In genomic region chr11:5620606-5621521, GRCh38 we compare ENCODE assay signal across 11 cellular contexts. TPM values are rescaled to one million over a fixed set of nuclear protein-coding genes. Genes with fewer than 3 reads are reported as not detected.
A peak's percentile ranks its signal among the peaks of the same experiment; 100 is the strongest.
DNase-seq lines count a peak whose midpoint lies in the region; ATAC-seq lines count a peak whose summit lies in the region.
"Had no signal": no experiment of that assay in that cellular context is flagged by ENCODE, and none has a peak within 500 bp of the region (broad histone marks: within the 10 kb centered on the region; RNA-seq: fewer than 3 reads in every experiment).

No MANE protein-coding gene starts in this region.

- H3K4me1 Mint-ChIP-seq in activated T-cell treated with anti-CD3 and anti-CD28 coated beads, Interleukin-2, amount 50 U/mL, for 24 hours (ENCODE audit: low read depth), result peaks cover 20% of the 10 kb centered on the region

- ATAC-seq in GM21529 (IDR thresholded peaks at IDR 0.05; ENCODE audit: unreplicated experiment), result no peak

- H3K4me3 ChIP-seq in H7 (ENCODE audit: insufficient read depth, low read depth, low read length), result no peak overlapping the region
- H3K4me3 ChIP-seq in skin epidermis, result no peak overlapping the region

- no peaks in the 10 kb centered on the region for H3K27me3 Mint-ChIP-seq in activated T-cell treated with anti-CD3 and anti-CD28 coated beads, Interleukin-2, amount 50 U/mL, for 24 hours
- H3K27me3 Mint-ChIP-seq: memory B cell had no signal

- H3K27me3 ChIP-seq in H7 (ENCODE audit: control insufficient read depth, insufficient read depth, low read length), result no peaks in the 10 kb centered on the region

- no peaks in the 10 kb centered on the region for H3K36me3 ChIP-seq in H7 (replicated peaks; ENCODE audit: control insufficient read depth, insufficient read depth, low read length)

- peaks cover 2% of the 10 kb centered on the region for H3K36me3 Mint-ChIP-seq in activated T-cell treated with anti-CD3 and anti-CD28 coated beads, Interleukin-2, amount 50 U/mL, for 24 hours (ENCODE audit: low read depth)
- H3K36me3 Mint-ChIP-seq: brain, memory B cell had no signal

- no peaks in the 10 kb centered on the region for H3K9me3 Mint-ChIP-seq in activated T-cell treated with anti-CD3 and anti-CD28 coated beads, Interleukin-2, amount 50 U/mL, for 24 hours
- H3K9me3 Mint-ChIP-seq: brain, memory B cell had no signal

- H3K4me3 Mint-ChIP-seq in activated T-cell treated with anti-CD3 and anti-CD28 coated beads, Interleukin-2, amount 50 U/mL, for 24 hours, result no peak overlapping the region
- H3K4me3 Mint-ChIP-seq: brain, memory B cell had no signal

- H3K27ac Mint-ChIP-seq in activated T-cell treated with anti-CD3 and anti-CD28 coated beads, Interleukin-2, amount 50 U/mL, for 24 hours, result no peak overlapping the region
- H3K27ac Mint-ChIP-seq: brain, memory B cell had no signal

- DNase-seq in H7 (peak; percentile 17), amniotic stem cell (lab: John Stamatoyannopoulos, UW) (peak; percentile 75), hepatic stellate cell (ENCODE audit: low spot score) (peak; percentile 87), NCI-H1092 (lab: John Stamatoyannopoulos, UW) (no peak), SHP77 treated with DMSO at 0.1 percent for 48 hours (lab: John Stamatoyannopoulos, UW) (no peak)
- DNase-seq in activated T-cell treated with anti-CD3 and anti-CD28 coated beads, Interleukin-2, amount 50 U/mL, for 24 hours, result no peak
- DNase-seq: NCI-H2029 had no signal

- H3K27ac ChIP-seq in skin epidermis, result peak overlapping the region in 11 of 21 experiments; percentile 11 to 62 (median 37)

RNA-seq across cellular contexts. Expression of gene TRIM34, which starts 3.9 kb away (rescaled TPM):
- 1.4 and 1.6 TPM in 2 replicates for total RNA-seq in H7 (2014; rRNA removed; shearing (Covaris generic))

RNA-seq across cellular contexts. Expression of gene TRIM6, which starts 24.4 kb away (rescaled TPM):
- 27.4 and 40.6 TPM in 2 replicates for total RNA-seq in H7 (2014; rRNA removed; shearing (Covaris generic))

RNA-seq across cellular contexts. Expression of gene OR52B6, which starts 40.2 kb away (rescaled TPM):
- total RNA-seq in H7 (2014; rRNA removed; shearing (Covaris generic)), result not detected in 2 replicates

Comparison
In these comparisons a context has a peak if more than half of its experiments do, and no peak if none do; other contexts are left out.
1. DNase-seq: peak in H7 (single experiment), amniotic stem cell (single experiment) and hepatic stellate cell (single experiment); none in NCI-H1092 (single experiment), SHP77 treated with DMSO at 0.1 percent for 48 hours (single experiment) and activated T-cell treated with anti-CD3 and anti-CD28 coated beads, Interleukin-2, amount 50 U/mL, for 24 hours (single experiment).